ENCODE assay signal across 19 cellular contexts in the genomic region with DNA sequence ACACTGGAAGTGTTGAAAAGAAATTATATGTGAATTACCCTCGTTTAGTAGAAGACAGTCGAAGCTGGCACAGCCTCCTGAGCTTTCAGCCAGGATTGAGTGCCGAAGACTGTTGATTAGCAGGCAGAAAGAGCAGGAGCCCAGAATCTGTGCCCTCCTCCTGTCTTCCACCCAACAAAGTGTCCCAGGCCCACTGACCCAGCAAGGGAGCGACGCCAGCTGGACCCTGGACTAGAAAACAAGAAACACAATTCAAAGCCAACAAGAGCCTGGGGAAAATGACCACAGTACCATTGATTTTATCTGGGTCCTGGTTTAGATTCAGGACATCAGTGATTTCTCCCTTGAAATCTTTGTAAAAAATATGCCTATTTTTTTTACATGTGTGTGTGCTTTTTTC.
A peak's percentile ranks its signal among the peaks of the same experiment; 100 is the strongest.
DNase-seq lines count a peak whose midpoint lies in the region; ATAC-seq and TF ChIP-seq lines count a peak whose summit lies in the region.
"Had no signal": no experiment of that assay in that cellular context is flagged by ENCODE, and none has a peak within 500 bp of the region (broad histone marks: within the 10 kb centered on the region; RNA-seq: fewer than 3 reads in every experiment).

No MANE protein-coding gene starts in this region.

- no peaks in the 10 kb centered on the region for H3K36me3 ChIP-seq in subcutaneous abdominal adipose tissue (ENCODE audit: control insufficient read depth in 5 of 5, insufficient read depth in 5 of 5, low read length in 5 of 5)
- H3K36me3 ChIP-seq: BLaER1, cardiac muscle cell, sigmoid colon had no signal

- H3K27me3 ChIP-seq in subcutaneous abdominal adipose tissue (ENCODE audit: control insufficient read depth in 5 of 5, insufficient read depth in 4 of 5, low read length in 5 of 5), result no peaks in the 10 kb centered on the region
- H3K27me3 ChIP-seq: BLaER1, cardiac muscle cell, sigmoid colon, testis had no signal

- ATAC-seq in GM18519 (IDR thresholded peaks at IDR 0.05; ENCODE audit: low FRiP score, unreplicated experiment) (no peak), HG03378 (IDR thresholded peaks at IDR 0.05; ENCODE audit: unreplicated experiment) (no peak)
- ATAC-seq: activated naive CD8-positive, alpha-beta T cell treated with anti-CD3 and anti-CD28 coated beads, Interleukin-2, amount 50 U/mL, for 24 hours; esophagus mucosa; left colon had no signal

- peaks cover 0 to 17% (median 14%) of the 10 kb centered on the region in 5 donors for H3K4me1 ChIP-seq in subcutaneous abdominal adipose tissue (ENCODE audit: control insufficient read depth in 5 of 5, insufficient read depth in 5 of 5, low read length in 5 of 5)
- H3K4me1 ChIP-seq: testis had no signal

- H3K4me3 ChIP-seq in coronary artery (peak overlapping the region; percentile 43), subcutaneous abdominal adipose tissue (ENCODE audit: low read depth in 1 of 5, low read length in 5 of 5) (peak overlapping the region in 4 of 5 donors; percentile 25 to 40 (median 38))
- H3K4me3 ChIP-seq: BLaER1, cardiac muscle cell, sigmoid colon, testis had no signal

- H3K9ac ChIP-seq in subcutaneous abdominal adipose tissue (ENCODE audit: low read length in 5 of 5), result peak overlapping the region in 3 of 5 donors; percentile 33 to 53 (median 52)
- H3K9ac ChIP-seq: BLaER1 had no signal

- TF ChIP-seq CTCF in coronary artery (IDR thresholded peaks at IDR 0.05), result no peak

- H3K9me3 ChIP-seq in subcutaneous abdominal adipose tissue (ENCODE audit: control insufficient read depth in 5 of 5, low read length in 5 of 5), result no peaks in the 10 kb centered on the region
- H3K9me3 ChIP-seq: BLaER1, sigmoid colon, testis had no signal

- DNase-seq in NCI-H446 (lab: John Stamatoyannopoulos, UW) (peak; percentile 3 to 33), NCI-H446 treated with DMSO at 0.1 percent for 48 hours (lab: John Stamatoyannopoulos, UW) (no peak), coronary artery (ENCODE audit: low spot score) (no peak), hypothalamus (lab: John Stamatoyannopoulos, UW) (peak in 37 of 51 donors; percentile 2 to 79 (median 23)), foreskin melanocyte (no peak)
- DNase-seq: activated CD4-positive, alpha-beta T cell treated with anti-CD3 and anti-CD28 coated beads, Interleukin-2, amount 10 ng/mL, durations not matched to agents 7 days and 5 days; activated effector memory CD4-positive, alpha-beta T cell treated with Interleukin-2 at 50 U/mL for 16 hours; activated naive CD8-positive, alpha-beta T cell treated with anti-CD3 and anti-CD28 coated beads, Interleukin-2, amount 50 U/mL, for 24 hours; EL; left colon; SHP77; sigmoid colon; testis had no signal

- H3K27ac ChIP-seq in coronary artery (peak overlapping the region; percentile 68 to 77), subcutaneous abdominal adipose tissue (ENCODE audit: low read depth, low read length) (peak overlapping the region; percentile 69)
- H3K27ac ChIP-seq: BLaER1, cardiac muscle cell, testis had no signal

Comparison
In these comparisons a context has a peak if more than half of its experiments do, and no peak if none do; other contexts are left out.
1. DNase-seq: peak in NCI-H446 (2 of 2) and hypothalamus (37 of 51); none in NCI-H446 treated with DMSO at 0.1 percent for 48 hours (single experiment), coronary artery (single experiment) and foreskin melanocyte (single experiment).